ENCODE assay signal across 17 cellular contexts in the genomic region with DNA sequence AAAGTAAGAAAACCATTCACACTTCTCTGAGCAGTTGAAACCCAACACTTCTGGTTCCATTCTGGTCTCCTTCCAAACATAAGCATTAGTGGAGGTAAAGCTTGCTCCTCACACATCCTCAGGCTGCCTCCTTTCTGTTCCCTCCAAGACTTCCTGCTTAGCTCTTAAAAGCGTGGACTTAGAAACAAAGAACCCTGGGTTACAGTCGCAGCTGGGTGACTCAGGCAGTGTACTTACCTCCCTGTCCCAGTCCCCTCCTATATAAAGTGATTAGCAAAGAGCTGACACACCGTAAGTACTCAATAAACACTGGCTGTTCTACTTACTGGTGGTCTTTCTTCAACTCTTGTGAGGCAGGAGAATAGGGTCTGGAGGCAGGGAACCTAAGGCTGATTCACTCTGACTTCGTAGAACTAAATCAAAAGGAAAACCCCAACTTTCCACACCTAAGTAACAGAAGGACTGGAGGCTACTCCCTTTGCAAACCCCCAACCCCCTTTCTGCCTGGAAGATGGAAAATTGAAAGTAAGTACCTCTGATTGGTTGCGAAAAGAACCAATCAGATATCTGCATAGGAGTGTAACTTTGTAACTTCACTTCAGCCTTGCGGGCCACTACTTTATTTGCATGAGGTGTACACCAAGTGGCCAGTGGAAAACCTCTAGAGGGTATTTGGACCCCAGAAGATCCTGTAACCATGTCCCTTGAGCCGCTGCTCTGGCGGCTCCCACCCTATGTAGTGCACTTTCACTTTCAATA.
A peak's percentile ranks its signal among the peaks of the same experiment; 100 is the strongest.
DNase-seq lines count a peak whose midpoint lies in the region; ATAC-seq and TF ChIP-seq lines count a peak whose summit lies in the region.
"Had no signal": no experiment of that assay in that cellular context is flagged by ENCODE, and none has a peak within 500 bp of the region (broad histone marks: within the 10 kb centered on the region; RNA-seq: fewer than 3 reads in every experiment).

No MANE protein-coding gene starts in this region.

- no peak overlapping the region for H3K27ac ChIP-seq in breast epithelium
- H3K27ac ChIP-seq: coronary artery, left lung, thyroid gland had no signal

- ATAC-seq in GM19351 (IDR thresholded peaks at IDR 0.05; ENCODE audit: unreplicated experiment) (peak; percentile 58), activated B cell treated with CpG ODN at 0.5 μM for 24 hours (ENCODE audit: low read depth) (no peak), GM19467 (IDR thresholded peaks at IDR 0.05; ENCODE audit: unreplicated experiment) (no peak)
- no peak for ATAC-seq in stimulated activated memory B cell treated with anti-CD40 and anti-IgM and Interleukin-4, amounts not matched to agents 10 μg/mL and 1 μg/mL and 100 μg/mL, for 72 hours
- ATAC-seq: left lung had no signal

- POLR2A ChIA-PET in activated B cell treated with CpG ODN at 0.5 μM for 24 hours (lab: Charles Lee): no interaction called here

- H3K36me3 ChIP-seq in breast epithelium: no peaks in the 10 kb centered on the region
- H3K36me3 ChIP-seq: left lung, thyroid gland had no signal

- no peaks in the 10 kb centered on the region for H3K4me1 ChIP-seq in breast epithelium
- H3K4me1 ChIP-seq: left lung, thyroid gland had no signal

- H3K27me3 Mint-ChIP-seq in activated B cell treated with CpG ODN at 0.5 μM for 24 hours: no peaks in the 10 kb centered on the region
- no peaks in the 10 kb centered on the region for H3K27me3 Mint-ChIP-seq in stimulated activated memory B cell treated with anti-CD40 and anti-IgM and Interleukin-4, amounts not matched to agents 10 μg/mL and 1 μg/mL and 100 μg/mL, for 72 hours

- no peak overlapping the region for H3K27ac Mint-ChIP-seq in activated B cell treated with CpG ODN at 0.5 μM for 24 hours
- H3K27ac Mint-ChIP-seq in stimulated activated memory B cell treated with anti-CD40 and anti-IgM and Interleukin-4, amounts not matched to agents 10 μg/mL and 1 μg/mL and 100 μg/mL, for 72 hours: no peak overlapping the region
- H3K27ac Mint-ChIP-seq: nephron had no signal

- H3K9me3 ChIP-seq in breast epithelium: no peaks in the 10 kb centered on the region
- H3K9me3 ChIP-seq: left lung, thyroid gland had no signal

- DNase-seq in M059J (ENCODE audit: low read depth) (peak; percentile 45), activated B cell treated with CpG ODN at 0.5 μM for 24 hours (no peak), breast epithelium (ENCODE audit: low spot score in 2 of 2) (no peak), NCI-H1092 treated with DMSO at 0.1 percent for 48 hours (lab: John Stamatoyannopoulos, UW) (no peak)
- DNase-seq: activated effector memory CD4-positive, alpha-beta T cell treated with anti-CD3 and anti-CD28 coated beads, Interleukin-2, amount 50 U/mL, for 16 hours; left lung; NCI-H1092; NCI-H2081; NCI-H446 treated with DMSO at 0.1 percent for 48 hours; stimulated activated CD4-positive, alpha-beta T cell treated with anti-CD3 and anti-CD28 coated beads, Interleukin-1b, Interleukin-23, amount 100 ng/mL, for 48 hours; stimulated activated naive CD4-positive, alpha-beta T cell; thyroid gland had no signal

- H3K4me3 Mint-ChIP-seq in activated B cell treated with CpG ODN at 0.5 μM for 24 hours: peak overlapping the region; percentile 13
- peak overlapping the region; percentile 53 for H3K4me3 Mint-ChIP-seq in stimulated activated memory B cell treated with anti-CD40 and anti-IgM and Interleukin-4, amounts not matched to agents 10 μg/mL and 1 μg/mL and 100 μg/mL, for 72 hours
- H3K4me3 Mint-ChIP-seq: nephron had no signal

- H3K4me1 Mint-ChIP-seq in activated B cell treated with CpG ODN at 0.5 μM for 24 hours: no peaks in the 10 kb centered on the region
- peaks cover 4% of the 10 kb centered on the region for H3K4me1 Mint-ChIP-seq in stimulated activated memory B cell treated with anti-CD40 and anti-IgM and Interleukin-4, amounts not matched to agents 10 μg/mL and 1 μg/mL and 100 μg/mL, for 72 hours
- H3K4me1 Mint-ChIP-seq: nephron had no signal

- H3K9me3 Mint-ChIP-seq in activated B cell treated with CpG ODN at 0.5 μM for 24 hours: no peaks in the 10 kb centered on the region
- no peaks in the 10 kb centered on the region for H3K9me3 Mint-ChIP-seq in stimulated activated memory B cell treated with anti-CD40 and anti-IgM and Interleukin-4, amounts not matched to agents 10 μg/mL and 1 μg/mL and 100 μg/mL, for 72 hours
- H3K9me3 Mint-ChIP-seq: nephron had no signal

- H3K27me3 ChIP-seq in breast epithelium: no peaks in the 10 kb centered on the region
- H3K27me3 ChIP-seq: left lung, thyroid gland had no signal

- TF ChIP-seq CTCF in activated B cell treated with CpG ODN at 0.5 μM for 24 hours (IDR thresholded peaks at IDR 0.05) (no peak), breast epithelium (IDR thresholded peaks at IDR 0.05) (no peak)

- CTCF ChIA-PET in activated B cell treated with CpG ODN at 0.5 μM for 24 hours (lab: Charles Lee): no interaction called here

- no peak overlapping the region for H3K4me3 ChIP-seq in breast epithelium
- H3K4me3 ChIP-seq: coronary artery, left lung, thyroid gland had no signal

- TF ChIP-seq POLR2A in breast epithelium (IDR thresholded peaks at IDR 0.05): no peak

- no peaks in the 10 kb centered on the region for H3K36me3 Mint-ChIP-seq in activated B cell treated with CpG ODN at 0.5 μM for 24 hours (ENCODE audit: low read depth)
- H3K36me3 Mint-ChIP-seq in stimulated activated memory B cell treated with anti-CD40 and anti-IgM and Interleukin-4, amounts not matched to agents 10 μg/mL and 1 μg/mL and 100 μg/mL, for 72 hours: no peaks in the 10 kb centered on the region

- intact Hi-C loops in activated B cell treated with CpG ODN at 0.5 μM for 24 hours (cut with micrococcal nuclease): no loop called here
- intact Hi-C loops in breast epithelium (cut with DNase I; ENCODE audit: low total_unique reads): no loop called here
